In the genomic region with DNA sequence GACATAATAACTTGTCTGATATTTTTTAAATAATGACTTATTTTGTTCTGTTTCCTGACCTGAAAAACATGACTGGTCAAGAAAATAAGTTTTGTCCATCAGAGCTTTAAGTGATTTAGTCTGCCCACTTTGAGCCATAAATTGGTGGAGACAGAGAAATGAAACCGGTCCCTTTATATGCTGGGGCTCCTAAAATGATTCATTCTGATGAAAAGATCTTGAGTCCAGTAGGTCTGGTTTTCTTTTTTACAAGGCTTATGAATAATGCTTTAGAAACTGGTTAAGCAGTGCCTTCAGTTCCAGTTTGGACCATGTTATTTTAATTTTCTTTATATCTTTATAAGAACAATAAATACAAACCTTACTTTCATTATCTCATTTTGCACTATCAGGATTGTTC, we compare ENCODE assay signal across 21 cellular contexts.
"Had no signal": no experiment of that assay in that cellular context is flagged by ENCODE, and none has a peak within 500 bp of the region (broad histone marks: within the 10 kb centered on the region; RNA-seq: fewer than 3 reads in every experiment).

No MANE protein-coding gene starts in this region.

- FAIRE-seq: frontal cortex, keratinocyte, pancreas had no signal

- DNase-seq: cortex of kidney; naive B cell; pancreas; retina; right lobe of liver; stimulated activated CD4-positive, alpha-beta T cell treated with anti-CD3 and anti-CD28 coated beads, Interleukin-2, amount 100 ng/mL, for 24 hours; stimulated activated CD4-positive, alpha-beta T cell treated with anti-CD3 and anti-CD28 coated beads, Interleukin-4, amount 100 ng/mL, for 24 hours; stimulated activated naive CD4-positive, alpha-beta T cell treated with Interleukin-2 at 50 U/mL for 16 hours; stomach; thyroid gland; trophoblast cell had no signal

- H3K36me3 ChIP-seq: neutrophil, pancreas, right lobe of liver, stomach, thyroid gland, vagina had no signal

- H3K27ac ChIP-seq: neutrophil, pancreas, right lobe of liver, stomach, thyroid gland, vagina had no signal

- H3K4me1 ChIP-seq: pancreas, right lobe of liver had no signal

- H3K9me3 Mint-ChIP-seq: memory B cell, naive B cell, neural crest cell had no signal

- H3K36me3 Mint-ChIP-seq: memory B cell; naive B cell; natural killer cell treated with Interleukin-12 subunit alpha and Interleukin-12 subunit beta and Interleukin-15 and Interleukin-18, amount 100 ng/mL, for 72 hours; stimulated activated effector memory CD8-positive, alpha-beta T cell treated with anti-CD3 and anti-CD28 coated beads, Interleukin-12 subunit alpha, Interleukin-12 subunit beta, amount 100 ng/mL, for 72 hours had no signal

- H3K27ac Mint-ChIP-seq: memory B cell; natural killer cell treated with Interleukin-12 subunit alpha and Interleukin-12 subunit beta and Interleukin-15 and Interleukin-18, amount 100 ng/mL, for 72 hours; stimulated activated effector memory CD8-positive, alpha-beta T cell treated with anti-CD3 and anti-CD28 coated beads, Interleukin-12 subunit alpha, Interleukin-12 subunit beta, amount 100 ng/mL, for 72 hours had no signal

- H3K27me3 ChIP-seq: neutrophil, pancreas, right lobe of liver, stomach, thyroid gland, vagina had no signal

- H3K9me3 ChIP-seq: mucosa of descending colon, neutrophil, pancreas, right lobe of liver, stomach, thyroid gland, vagina had no signal

- ATAC-seq: mucosa of descending colon; natural killer cell treated with Interleukin-12 subunit alpha and Interleukin-12 subunit beta and Interleukin-15 and Interleukin-18, amount 100 ng/mL, for 72 hours; pancreas; right lobe of liver; stimulated activated effector memory CD8-positive, alpha-beta T cell treated with anti-CD3 and anti-CD28 coated beads, Interleukin-12 subunit alpha, Interleukin-12 subunit beta, amount 100 ng/mL, for 72 hours had no signal

- H3K4me3 ChIP-seq: lung, mucosa of descending colon, pancreas, right lobe of liver, stomach, thyroid gland, vagina had no signal
